ENCODE assay signal across 17 cellular contexts in the genomic region with DNA sequence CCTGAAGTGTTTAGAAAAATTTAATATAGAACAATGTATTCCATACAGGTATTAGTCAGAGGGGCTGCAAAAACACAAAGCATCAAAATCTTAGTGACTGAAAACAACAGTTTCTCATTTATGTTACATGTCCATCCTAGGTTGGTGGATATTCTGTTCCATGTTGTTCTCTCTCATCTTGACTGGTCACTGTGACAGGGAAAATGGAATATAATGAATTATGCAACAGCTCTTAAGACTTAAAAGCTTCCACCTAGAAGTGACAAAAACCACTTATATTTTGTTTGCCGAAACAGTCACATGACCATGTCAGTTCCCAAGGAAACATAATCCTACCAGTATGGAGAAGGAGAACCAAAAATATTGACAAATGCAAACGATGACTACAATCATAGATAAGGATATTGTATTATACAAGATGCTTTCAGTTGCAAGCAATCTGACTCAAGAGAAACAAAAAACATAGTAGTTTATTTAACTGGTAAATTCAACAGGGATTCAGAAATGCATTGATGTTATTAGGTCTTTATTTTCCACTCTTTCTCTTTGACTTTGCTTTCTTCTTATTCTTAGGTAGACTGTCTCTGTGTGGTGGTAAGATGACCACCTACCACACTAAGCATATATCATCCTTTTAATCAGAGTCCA.
A peak's percentile ranks its signal among the peaks of the same experiment; 100 is the strongest.
DNase-seq lines count a peak whose midpoint lies in the region; ATAC-seq and TF ChIP-seq lines count a peak whose summit lies in the region.
"Had no signal": no experiment of that assay in that cellular context is flagged by ENCODE, and none has a peak within 500 bp of the region (broad histone marks: within the 10 kb centered on the region; RNA-seq: fewer than 3 reads in every experiment).

No MANE protein-coding gene starts in this region.

- ATAC-seq in left colon (peak; percentile 19), upper lobe of right lung (peak; percentile 65), GM21529 (IDR thresholded peaks at IDR 0.05; ENCODE audit: unreplicated experiment) (no peak)

- no peaks in the 10 kb centered on the region for H3K27me3 ChIP-seq in upper lobe of right lung
- H3K27me3 ChIP-seq: breast epithelium had no signal

- H3K9me3 Mint-ChIP-seq in activated naive CD4-positive, alpha-beta T cell treated with anti-CD3 and anti-CD28 coated beads, Interleukin-2, amount 50 U/mL, for 24 hours, result no peaks in the 10 kb centered on the region
- H3K9me3 Mint-ChIP-seq: activated CD4-positive, alpha-beta T cell treated with anti-CD3 and anti-CD28 coated beads, Interleukin-2, amount 10 ng/mL, durations not matched to agents 7 days and 5 days; CD4-positive, alpha-beta memory T cell had no signal

- peaks cover 1% of the 10 kb centered on the region for H3K36me3 Mint-ChIP-seq in activated naive CD4-positive, alpha-beta T cell treated with anti-CD3 and anti-CD28 coated beads, Interleukin-2, amount 50 U/mL, for 24 hours

- peaks cover 50% of the 10 kb centered on the region for H3K4me1 Mint-ChIP-seq in activated naive CD4-positive, alpha-beta T cell treated with anti-CD3 and anti-CD28 coated beads, Interleukin-2, amount 50 U/mL, for 24 hours

- no peaks in the 10 kb centered on the region for H3K9me3 ChIP-seq in upper lobe of right lung
- H3K9me3 ChIP-seq: breast epithelium had no signal

- no peaks in the 10 kb centered on the region for H3K36me3 ChIP-seq in upper lobe of right lung
- H3K36me3 ChIP-seq: breast epithelium had no signal

- H3K27ac ChIP-seq in upper lobe of right lung, result peak overlapping the region; percentile 51
- H3K27ac ChIP-seq: breast epithelium had no signal

- no peak for DNase-seq in activated naive CD4-positive, alpha-beta T cell treated with Interleukin-2 at 50 U/mL for 16 hours
- peak; percentile 48 for DNase-seq in NCI-H69 (lab: John Stamatoyannopoulos, UW)
- no peak for DNase-seq in left colon
- no peak for DNase-seq in upper lobe of right lung
- DNase-seq in cerebellar cortex (ENCODE audit: low spot score), result no peak
- DNase-seq in GDM1 (lab: John Stamatoyannopoulos, UW), result no peak
- DNase-seq: activated CD4-positive, alpha-beta T cell treated with anti-CD3 and anti-CD28 coated beads, Interleukin-2, amount 10 ng/mL, durations not matched to agents 7 days and 5 days; activated CD8-positive, alpha-beta memory T cell treated with anti-CD3 and anti-CD28 coated beads, Interleukin-2, amount 50 U/mL, for 4 hours; CD4-positive, alpha-beta memory T cell; dermis blood vessel endothelial cell; DMS79; midbrain; MM.1S; Right ventricle myocardium superior had no signal

- no peaks in the 10 kb centered on the region for H3K27me3 Mint-ChIP-seq in activated naive CD4-positive, alpha-beta T cell treated with anti-CD3 and anti-CD28 coated beads, Interleukin-2, amount 50 U/mL, for 24 hours
- H3K27me3 Mint-ChIP-seq: activated CD4-positive, alpha-beta T cell treated with anti-CD3 and anti-CD28 coated beads, Interleukin-2, amount 10 ng/mL, durations not matched to agents 7 days and 5 days; CD4-positive, alpha-beta memory T cell had no signal

- TF ChIP-seq CTCF in upper lobe of right lung (IDR thresholded peaks at IDR 0.05), result no peak

- H3K4me3 Mint-ChIP-seq in activated naive CD4-positive, alpha-beta T cell treated with anti-CD3 and anti-CD28 coated beads, Interleukin-2, amount 50 U/mL, for 24 hours, result no peak overlapping the region
- H3K4me3 Mint-ChIP-seq: activated CD4-positive, alpha-beta T cell treated with anti-CD3 and anti-CD28 coated beads, Interleukin-2, amount 10 ng/mL, durations not matched to agents 7 days and 5 days; CD4-positive, alpha-beta memory T cell had no signal

- peaks cover 3% of the 10 kb centered on the region for H3K4me1 ChIP-seq in upper lobe of right lung
- H3K4me1 ChIP-seq: breast epithelium had no signal

- H3K4me3 ChIP-seq in upper lobe of right lung, result no peak overlapping the region
- H3K4me3 ChIP-seq: breast epithelium had no signal

- intact Hi-C loops in left colon (cut with DNase I, micrococcal nuclease), result no loop called here
- intact Hi-C loops in upper lobe of right lung (cut with DNase I), result no loop called here

- peak overlapping the region; percentile 43 for H3K27ac Mint-ChIP-seq in activated naive CD4-positive, alpha-beta T cell treated with anti-CD3 and anti-CD28 coated beads, Interleukin-2, amount 50 U/mL, for 24 hours
- H3K27ac Mint-ChIP-seq: activated CD4-positive, alpha-beta T cell treated with anti-CD3 and anti-CD28 coated beads, Interleukin-2, amount 10 ng/mL, durations not matched to agents 7 days and 5 days; CD4-positive, alpha-beta memory T cell had no signal
